In genomic region chr2:216126943-216127342, GRCh38 we compare ENCODE assay signal across 1 cellular context.
TF ChIP-seq lines count a peak whose summit lies in the region.

No MANE protein-coding gene starts in this region.

TF ChIP-seq in GM23338, 12 proteins besides CTCF, POLR2A, EP300 and RAD21 (continued from another document):
- no peak for TF ChIP-seq ZNF462 (CRISPR knock-in tag; IDR thresholded peaks at IDR 0.05)
- TF ChIP-seq EZH2phosphoT487 (IDR thresholded peaks at IDR 0.05; ENCODE audit: unreplicated experiment): no peak
